ENCODE assay signal across 1 cellular context in the genomic region with DNA sequence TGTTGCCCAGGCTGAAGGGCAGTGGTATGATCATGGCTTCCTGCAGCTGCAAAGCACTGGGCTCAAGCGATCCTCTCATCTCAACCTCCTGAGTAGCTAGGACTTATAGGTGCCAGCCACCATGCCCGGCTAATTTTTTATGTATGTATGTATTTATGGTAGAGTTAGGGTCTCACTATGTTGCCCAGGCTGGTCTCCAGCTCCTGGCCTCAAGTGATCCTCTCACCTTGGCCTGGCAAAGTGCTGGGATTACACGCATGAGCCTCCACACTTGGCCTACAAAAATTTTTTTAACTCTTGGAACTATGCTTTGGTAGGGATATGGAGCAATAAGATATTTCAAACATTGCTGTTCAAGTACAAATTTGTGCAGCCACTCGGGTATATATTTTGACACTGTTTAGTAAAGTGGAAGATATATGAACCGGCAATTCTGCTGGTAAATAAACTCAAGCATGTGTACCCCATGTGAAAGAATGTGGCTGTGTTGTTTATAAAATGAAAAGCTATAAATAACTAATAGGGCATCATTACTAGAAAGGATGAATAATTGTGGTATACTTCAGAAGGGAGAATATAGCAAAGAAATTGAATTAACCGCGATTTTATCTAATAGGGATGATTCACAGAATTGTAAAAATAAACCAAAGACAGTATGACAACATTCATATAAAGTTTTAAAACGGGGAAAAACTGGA.
TF ChIP-seq lines count a peak whose summit lies in the region.

No MANE protein-coding gene starts in this region.

TF ChIP-seq in IMR-90, 13 proteins besides CTCF, POLR2A, EP300 and RAD21 (continued from another document):
- no peak for TF ChIP-seq NFE2L2 (IDR thresholded peaks at IDR 0.05; ENCODE audit: low read depth, low read length)
